Comparison of ENCODE assay signal across 12 cellular contexts in the genomic region with DNA sequence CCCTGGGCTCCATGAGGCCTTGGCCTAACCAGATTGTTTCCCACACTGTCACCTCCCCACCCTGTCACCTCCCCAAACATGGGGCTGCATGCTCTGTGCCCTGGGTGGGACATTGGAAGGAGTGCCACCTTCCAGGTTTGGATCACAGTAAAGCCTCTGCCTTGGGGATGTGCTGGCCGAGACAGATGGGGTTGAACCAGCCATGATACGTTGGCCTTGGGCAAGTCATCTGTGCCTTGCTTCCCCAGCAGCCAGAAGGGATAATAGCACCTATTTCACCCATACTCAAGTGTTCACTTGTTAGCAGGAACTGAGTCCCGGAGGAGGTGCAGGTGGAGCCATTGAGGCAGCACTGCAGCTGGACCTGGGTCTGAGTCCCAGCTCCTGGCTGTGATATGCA. TPM values are rescaled to one million over a fixed set of nuclear protein-coding genes. Genes with fewer than 3 reads are reported as not detected.
DNase-seq lines count a peak whose midpoint lies in the region; ATAC-seq and TF ChIP-seq lines count a peak whose summit lies in the region.
"Not testable (repeated sequence)": the region's sequence is repeated elsewhere in the genome, so short reads cannot be mapped to it uniquely, and the experiment has no call there.
"Had no signal": no experiment of that assay in that cellular context is flagged by ENCODE, and none has a peak within 500 bp of the region (broad histone marks: within the 10 kb centered on the region; RNA-seq: fewer than 3 reads in every experiment).

No MANE protein-coding gene starts in this region.

- not testable (repeated sequence) for TF ChIP-seq POLR2A in sigmoid colon (IDR thresholded peaks at IDR 0.05)

- H3K27me3 ChIP-seq in sigmoid colon: not testable (repeated sequence)

- peak; percentile 10; the same call in 1 of the 3 replicates for ATAC-seq in SK-N-SH treated with all-trans-retinoic acid at 6 μM for 48 hours

- H3K4me3 ChIP-seq in coronary artery, sigmoid colon: not testable (repeated sequence)

- not testable (repeated sequence) for TF ChIP-seq CTCF in coronary artery (IDR thresholded peaks at IDR 0.05); sigmoid colon (IDR thresholded peaks at IDR 0.05)

- 74% methylated on average over 3 of the region's 3 CpGs for WGBS in sigmoid colon, 2 donors

- not testable (repeated sequence) for H3K4me1 ChIP-seq in sigmoid colon

- not testable (repeated sequence) for H3K36me3 ChIP-seq in sigmoid colon

- DNase-seq in AG08395 (ENCODE audit: low spot score): peak; percentile 0
- DNase-seq in M059J (ENCODE audit: low read depth): peak; percentile 3
- DNase-seq in coronary artery (ENCODE audit: low spot score): peak; percentile 62
- peak; percentile 13 for DNase-seq in glomerular visceral epithelial cell (ENCODE audit: extremely low spot score)
- DNase-seq in iPS-NIHi7 (ENCODE audit: extremely low spot score): peak; percentile 0
- DNase-seq in mesenteric fat pad (ENCODE audit: low spot score): peak; percentile 91
- DNase-seq in sigmoid colon: peak; percentile 59

- not testable (repeated sequence) for H3K27ac ChIP-seq in coronary artery, sigmoid colon

- not testable (repeated sequence) for H3K9me3 ChIP-seq in sigmoid colon

- intact Hi-C loops in sigmoid colon (cut with DNase I): not testable (repeated sequence)

- not testable (repeated sequence) for TF ChIP-seq EP300 in sigmoid colon (IDR thresholded peaks at IDR 0.05)

RNA-seq across cellular contexts. Expression of gene GOLGA6D, which starts 7.0 kb away (rescaled TPM):
- total RNA-seq in M059J (2014; rRNA removed; shearing (Covaris generic)): not detected in 2 replicates
- total RNA-seq in mesenteric fat pad (not detected), sigmoid colon (not detected)
- polyA plus RNA-seq in sigmoid colon: not detected
- total RNA-seq: K562, PC-3, RPMI7951 had no signal
- polyA plus RNA-seq: K562 had no signal

RNA-seq across cellular contexts. Expression of gene GOLGA6C, which starts 17.5 kb away (rescaled TPM):
- not detected in 2 replicates for total RNA-seq in M059J (2014; rRNA removed; shearing (Covaris generic))
- total RNA-seq in mesenteric fat pad: not detected
- total RNA-seq in sigmoid colon: under 1 TPM in 1 of 4 donors, not detected in 3; 0.33 TPM
- polyA plus RNA-seq in sigmoid colon: not detected
- total RNA-seq: CD8-positive, alpha-beta T cell; K562; PC-3; RPMI7951 had no signal
- polyA plus RNA-seq: K562 had no signal

Comparison
In these comparisons a context has a peak if more than half of its experiments do, and no peak if none do; other contexts are left out.
1. DNase-seq: peak in every context shown above with its lines; median percentile 91 in mesenteric fat pad; 62 in coronary artery; 59 in sigmoid colon; 13 in glomerular visceral epithelial cell; 3 in M059J; 0 in AG08395; 0 in iPS-NIHi7.